In the genomic region with DNA sequence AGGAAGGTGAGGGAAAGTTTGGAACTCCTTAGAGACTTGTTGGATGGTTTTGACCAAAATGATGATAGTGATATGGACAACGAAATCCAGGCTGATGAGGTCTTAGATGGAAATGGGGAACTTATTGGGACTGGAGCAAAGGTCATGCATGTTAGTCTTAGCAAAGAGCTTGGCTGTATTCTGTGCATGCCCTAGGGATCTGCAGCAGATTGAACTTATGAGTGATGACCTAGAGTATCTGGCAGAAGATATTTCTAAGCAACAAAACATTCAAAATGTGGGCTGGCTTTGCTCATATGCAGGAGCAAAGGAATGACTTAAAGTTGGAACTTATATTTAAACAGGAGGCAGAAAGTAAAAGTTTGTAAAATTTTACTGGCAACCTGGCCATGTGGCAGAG, we compare ENCODE assay signal across 28 cellular contexts.
"Had no signal": no experiment of that assay in that cellular context is flagged by ENCODE, and none has a peak within 500 bp of the region (broad histone marks: within the 10 kb centered on the region; RNA-seq: fewer than 3 reads in every experiment).

No MANE protein-coding gene starts in this region.

- H3K4me3 Mint-ChIP-seq: activated CD4-positive, alpha-beta memory T cell treated with anti-CD3 and anti-CD28 coated beads, Interleukin-2, amount 10 ng/mL, durations not matched to agents 7 days and 5 days; activated CD4-positive, alpha-beta T cell treated with anti-CD3 and anti-CD28 coated beads, Interleukin-2, amount 10 ng/mL, durations not matched to agents 7 days and 5 days; activated naive CD4-positive, alpha-beta T cell treated with anti-CD3 and anti-CD28 coated beads, Interleukin-2, amount 10 ng/mL, durations not matched to agents 7 days and 5 days; activated naive CD8-positive, alpha-beta T cell treated with anti-CD3 and anti-CD28 coated beads, Interleukin-2, amount 10 ng/mL, durations not matched to agents 7 days and 5 days; activated T-cell treated with anti-CD3 and anti-CD28 coated beads, Interleukin-2, amount 50 U/mL, for 24 hours; activated T-cell treated with anti-CD3 and anti-CD28 coated beads, Interleukin-2, amount 50 U/mL, for 72 hours; central memory CD8-positive, alpha-beta T cell; dendritic cell treated with granulocyte-macrophage colony-stimulating factor and Interleukin-4, amounts not matched to agents 40 ng/mL and 50 ng/mL, for 4 days; endodermal cell; WTC11 had no signal

- H3K27ac Mint-ChIP-seq: activated CD4-positive, alpha-beta memory T cell treated with anti-CD3 and anti-CD28 coated beads, Interleukin-2, amount 10 ng/mL, durations not matched to agents 7 days and 5 days; activated CD4-positive, alpha-beta T cell treated with anti-CD3 and anti-CD28 coated beads, Interleukin-2, amount 10 ng/mL, durations not matched to agents 7 days and 5 days; activated naive CD4-positive, alpha-beta T cell treated with anti-CD3 and anti-CD28 coated beads, Interleukin-2, amount 10 ng/mL, durations not matched to agents 7 days and 5 days; activated naive CD4-positive, alpha-beta T cell treated with anti-CD3 and anti-CD28 coated beads, Interleukin-2, amount 50 U/mL, for 72 hours; activated naive CD8-positive, alpha-beta T cell treated with anti-CD3 and anti-CD28 coated beads, Interleukin-2, amount 10 ng/mL, durations not matched to agents 7 days and 5 days; activated T-cell treated with anti-CD3 and anti-CD28 coated beads, Interleukin-2, amount 50 U/mL, for 24 hours; activated T-cell treated with anti-CD3 and anti-CD28 coated beads, Interleukin-2, amount 50 U/mL, for 72 hours; dendritic cell treated with granulocyte-macrophage colony-stimulating factor and Interleukin-4, amounts not matched to agents 40 ng/mL and 50 ng/mL, for 4 days; endodermal cell; WTC11 had no signal

- H3K27ac ChIP-seq: brain microvascular endothelial cell, coronary artery, dorsolateral prefrontal cortex, heart left ventricle, VCaP had no signal

- H3K4me1 Mint-ChIP-seq: activated CD4-positive, alpha-beta memory T cell treated with anti-CD3 and anti-CD28 coated beads, Interleukin-2, amount 10 ng/mL, durations not matched to agents 7 days and 5 days; activated CD4-positive, alpha-beta T cell treated with anti-CD3 and anti-CD28 coated beads, Interleukin-2, amount 10 ng/mL, durations not matched to agents 7 days and 5 days; activated naive CD4-positive, alpha-beta T cell treated with anti-CD3 and anti-CD28 coated beads, Interleukin-2, amount 10 ng/mL, durations not matched to agents 7 days and 5 days; activated naive CD8-positive, alpha-beta T cell treated with anti-CD3 and anti-CD28 coated beads, Interleukin-2, amount 10 ng/mL, durations not matched to agents 7 days and 5 days; central memory CD8-positive, alpha-beta T cell; endodermal cell; WTC11 had no signal

- H3K9me3 ChIP-seq: heart left ventricle had no signal

- DNase-seq: activated CD4-positive, alpha-beta memory T cell treated with anti-CD3 and anti-CD28 coated beads, Interleukin-2, amount 10 ng/mL, durations not matched to agents 7 days and 5 days; activated CD4-positive, alpha-beta T cell treated with anti-CD3 and anti-CD28 coated beads for 1 hour; activated CD4-positive, alpha-beta T cell treated with anti-CD3 and anti-CD28 coated beads for 4 hours; activated CD4-positive, alpha-beta T cell treated with anti-CD3 and anti-CD28 coated beads, Interleukin-2, amount 10 ng/mL, durations not matched to agents 7 days and 5 days; activated CD4-positive, alpha-beta T cell treated with anti-CD3 and anti-CD28 coated beads, Interleukin-2, amount 50 U/mL, for 4 hours; activated CD8-positive, alpha-beta memory T cell treated with anti-CD3 and anti-CD28 coated beads, Interleukin-2, amount 50 U/mL, for 48 hours; activated gamma-delta T cell; activated naive CD4-positive, alpha-beta T cell; activated naive CD4-positive, alpha-beta T cell treated with anti-CD3 and anti-CD28 coated beads, Interleukin-2, amount 10 ng/mL, durations not matched to agents 7 days and 5 days; activated naive CD8-positive, alpha-beta T cell treated with anti-CD3 and anti-CD28 coated beads, Interleukin-2, amount 10 ng/mL, durations not matched to agents 7 days and 5 days; activated T-cell treated with anti-CD3 and anti-CD28 coated beads for 4 hours; activated T-cell treated with anti-CD3 and anti-CD28 coated beads, Interleukin-2, amount 50 U/mL, for 24 hours; activated T-cell treated with anti-CD3 and anti-CD28 coated beads, Interleukin-2, amount 50 U/mL, for 72 hours; amniotic stem cell; anterior cingulate cortex; brain microvascular endothelial cell; dorsolateral prefrontal cortex; effector memory CD4-positive, alpha-beta T cell; endodermal cell; foreskin melanocyte; heart left ventricle; T-helper 2 cell had no signal

- H3K4me1 ChIP-seq: heart left ventricle had no signal

- H3K27me3 Mint-ChIP-seq: activated CD4-positive, alpha-beta memory T cell treated with anti-CD3 and anti-CD28 coated beads, Interleukin-2, amount 10 ng/mL, durations not matched to agents 7 days and 5 days; activated CD4-positive, alpha-beta T cell treated with anti-CD3 and anti-CD28 coated beads, Interleukin-2, amount 10 ng/mL, durations not matched to agents 7 days and 5 days; central memory CD8-positive, alpha-beta T cell; dendritic cell treated with granulocyte-macrophage colony-stimulating factor and Interleukin-4, amounts not matched to agents 40 ng/mL and 50 ng/mL, for 4 days had no signal

- H3K36me3 Mint-ChIP-seq: activated naive CD4-positive, alpha-beta T cell treated with anti-CD3 and anti-CD28 coated beads, Interleukin-2, amount 10 ng/mL, durations not matched to agents 7 days and 5 days; activated naive CD4-positive, alpha-beta T cell treated with anti-CD3 and anti-CD28 coated beads, Interleukin-2, amount 50 U/mL, for 72 hours; activated naive CD8-positive, alpha-beta T cell treated with anti-CD3 and anti-CD28 coated beads, Interleukin-2, amount 10 ng/mL, durations not matched to agents 7 days and 5 days; WTC11 had no signal

- H3K36me3 ChIP-seq: brain microvascular endothelial cell, heart left ventricle had no signal

- H3K4me3 ChIP-seq: coronary artery, dorsolateral prefrontal cortex, heart left ventricle had no signal

- H3K9me3 Mint-ChIP-seq: activated CD4-positive, alpha-beta T cell treated with anti-CD3 and anti-CD28 coated beads, Interleukin-2, amount 10 ng/mL, durations not matched to agents 7 days and 5 days; activated naive CD4-positive, alpha-beta T cell treated with anti-CD3 and anti-CD28 coated beads, Interleukin-2, amount 10 ng/mL, durations not matched to agents 7 days and 5 days; activated T-cell treated with anti-CD3 and anti-CD28 coated beads, Interleukin-2, amount 50 U/mL, for 24 hours; central memory CD8-positive, alpha-beta T cell; dendritic cell treated with granulocyte-macrophage colony-stimulating factor and Interleukin-4, amounts not matched to agents 40 ng/mL and 50 ng/mL, for 4 days had no signal

- H3K27me3 ChIP-seq: brain microvascular endothelial cell had no signal
